Comparison of ENCODE assay signal across 15 cellular contexts in the genomic region with DNA sequence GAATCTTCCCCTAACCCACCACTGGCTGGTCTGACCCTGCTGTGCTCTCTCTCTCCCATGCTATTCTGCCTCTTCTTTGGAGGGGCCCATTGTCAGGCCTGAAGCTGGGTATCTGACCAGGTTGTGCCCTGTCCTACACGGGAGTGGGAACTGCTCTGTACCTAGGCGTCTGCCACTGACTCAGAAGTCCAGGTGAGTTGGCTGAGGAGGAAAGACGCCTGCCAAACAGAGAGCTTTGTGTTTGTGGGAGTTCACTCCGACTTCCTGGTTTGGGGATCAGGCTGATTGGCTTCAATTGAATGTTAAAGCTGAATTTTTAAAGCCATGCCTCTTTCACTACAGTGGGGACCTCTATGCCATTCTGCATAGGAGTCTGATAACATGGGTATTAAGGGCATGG.
"Had no signal": no experiment of that assay in that cellular context is flagged by ENCODE, and none has a peak within 500 bp of the region (broad histone marks: within the 10 kb centered on the region; RNA-seq: fewer than 3 reads in every experiment).

No MANE protein-coding gene starts in this region.

- H3K27me3 ChIP-seq: brain microvascular endothelial cell had no signal

- H3K4me3 Mint-ChIP-seq: activated naive CD8-positive, alpha-beta T cell treated with anti-CD3 and anti-CD28 coated beads, Interleukin-2, amount 10 ng/mL, durations not matched to agents 7 days and 5 days; effector memory CD8-positive, alpha-beta T cell; natural killer cell treated with Interleukin-12 subunit alpha and Interleukin-12 subunit beta and Interleukin-15 and Interleukin-18, amount 100 ng/mL, for 72 hours; stimulated activated naive CD8-positive, alpha-beta T cell treated with anti-CD3 and anti-CD28 coated beads, Interleukin-15, Interleukin-2, amounts not matched to agents 100 ng/mL and 50 ng/mL, for 24 hours; T-cell had no signal

- H3K27ac Mint-ChIP-seq: activated naive CD8-positive, alpha-beta T cell treated with anti-CD3 and anti-CD28 coated beads, Interleukin-2, amount 10 ng/mL, durations not matched to agents 7 days and 5 days; effector memory CD8-positive, alpha-beta T cell; natural killer cell treated with Interleukin-12 subunit alpha and Interleukin-12 subunit beta and Interleukin-15 and Interleukin-18, amount 100 ng/mL, for 72 hours; progenitor cell of endocrine pancreas; stimulated activated naive CD8-positive, alpha-beta T cell treated with anti-CD3 and anti-CD28 coated beads, Interleukin-15, Interleukin-2, amounts not matched to agents 100 ng/mL and 50 ng/mL, for 24 hours; T-cell had no signal

- ATAC-seq: effector memory CD8-positive, alpha-beta T cell; natural killer cell treated with Interleukin-12 subunit alpha and Interleukin-12 subunit beta and Interleukin-15 and Interleukin-18, amount 100 ng/mL, for 72 hours; right cardiac atrium; T-cell had no signal

- DNase-seq: activated CD4-positive, CD25-positive, alpha-beta regulatory T cell treated with anti-CD3 and anti-CD28 coated beads, Interleukin-2, amount 50 U/mL, for 72 hours; activated naive CD4-positive, alpha-beta T cell; activated naive CD8-positive, alpha-beta T cell treated with anti-CD3 and anti-CD28 coated beads, Interleukin-2, amount 10 ng/mL, durations not matched to agents 7 days and 5 days; brain microvascular endothelial cell; cerebellar nuclear complex; effector memory CD8-positive, alpha-beta T cell; hypothalamus; mesendoderm; nucleus accumbens; right cardiac atrium; T-cell; T-helper 9 cell had no signal

- H3K9me3 Mint-ChIP-seq: activated naive CD8-positive, alpha-beta T cell treated with anti-CD3 and anti-CD28 coated beads, Interleukin-2, amount 10 ng/mL, durations not matched to agents 7 days and 5 days; effector memory CD8-positive, alpha-beta T cell; natural killer cell treated with Interleukin-12 subunit alpha and Interleukin-12 subunit beta and Interleukin-15 and Interleukin-18, amount 100 ng/mL, for 72 hours; stimulated activated naive CD8-positive, alpha-beta T cell treated with anti-CD3 and anti-CD28 coated beads, Interleukin-15, Interleukin-2, amounts not matched to agents 100 ng/mL and 50 ng/mL, for 24 hours; T-cell had no signal

- H3K36me3 ChIP-seq: brain microvascular endothelial cell had no signal

- H3K27me3 Mint-ChIP-seq: progenitor cell of endocrine pancreas had no signal

- H3K36me3 Mint-ChIP-seq: activated naive CD8-positive, alpha-beta T cell treated with anti-CD3 and anti-CD28 coated beads, Interleukin-2, amount 10 ng/mL, durations not matched to agents 7 days and 5 days; natural killer cell treated with Interleukin-12 subunit alpha and Interleukin-12 subunit beta and Interleukin-15 and Interleukin-18, amount 100 ng/mL, for 72 hours; T-cell had no signal

- H3K4me1 Mint-ChIP-seq: activated naive CD8-positive, alpha-beta T cell treated with anti-CD3 and anti-CD28 coated beads, Interleukin-2, amount 10 ng/mL, durations not matched to agents 7 days and 5 days; T-cell had no signal

- H3K27ac ChIP-seq: brain microvascular endothelial cell had no signal
